Comparison of ENCODE assay signal across 25 cellular contexts in genomic region chr5:43286623-43287022, GRCh38. TPM values are rescaled to one million over a fixed set of nuclear protein-coding genes. Genes with fewer than 3 reads are reported as not detected.
DNase-seq lines count a peak whose midpoint lies in the region; ATAC-seq and TF ChIP-seq lines count a peak whose summit lies in the region.
"Had no signal": no experiment of that assay in that cellular context is flagged by ENCODE, and none has a peak within 500 bp of the region (broad histone marks: within the 10 kb centered on the region; RNA-seq: fewer than 3 reads in every experiment).

No MANE protein-coding gene starts in this region.

- no peak overlapping the region for H3K4me3 Mint-ChIP-seq in activated naive CD8-positive, alpha-beta T cell treated with anti-CD3 and anti-CD28 coated beads, Interleukin-2, amount 10 ng/mL, durations not matched to agents 7 days and 5 days
- H3K4me3 Mint-ChIP-seq in activated naive CD8-positive, alpha-beta T cell treated with anti-CD3 and anti-CD28 coated beads for 36 hours = no peak overlapping the region
- H3K4me3 Mint-ChIP-seq in glutamatergic neuron (ENCODE audit: unreplicated experiment) = no peak overlapping the region
- no peak overlapping the region for H3K4me3 Mint-ChIP-seq in stimulated activated effector memory CD8-positive, alpha-beta T cell treated with anti-CD3 and anti-CD28 coated beads, Interleukin-12 subunit alpha, Interleukin-12 subunit beta, amount 100 ng/mL, for 72 hours
- H3K4me3 Mint-ChIP-seq: activated naive CD4-positive, alpha-beta T cell treated with anti-CD3 and anti-CD28 coated beads for 36 hours; B cell; effector memory CD8-positive, alpha-beta T cell had no signal

- no peak overlapping the region for H3K9ac ChIP-seq in SK-N-MC (ENCODE audit: insufficient read length)

- H3K27ac ChIP-seq in SK-N-MC = peak overlapping the region; percentile 54; the same call in 1 of the 2 replicates
- H3K27ac ChIP-seq: breast epithelium, colonic mucosa, heart right ventricle, SJCRH30, testis, uterus had no signal

- no peak for TF ChIP-seq CTCF in glutamatergic neuron (IDR thresholded peaks at IDR 0.05; ENCODE audit: partially characterized antibody, unreplicated experiment)

- no peak for DNase-seq in activated naive CD8-positive, alpha-beta T cell treated with anti-CD3 and anti-CD28 coated beads, Interleukin-2, amount 10 ng/mL, durations not matched to agents 7 days and 5 days
- DNase-seq in activated naive CD8-positive, alpha-beta T cell treated with anti-CD3 and anti-CD28 coated beads for 36 hours = no peak
- DNase-seq in SK-N-MC (ENCODE audit: low read depth, low spot score) (no peak), glutamatergic neuron (no peak), NCI-H146 treated with DMSO at 0.1 percent for 48 hours (lab: John Stamatoyannopoulos, UW; ENCODE audit: unreplicated experiment) (no peak)
- no peak for DNase-seq in stimulated activated effector memory CD8-positive, alpha-beta T cell treated with anti-CD3 and anti-CD28 coated beads, Interleukin-12 subunit alpha, Interleukin-12 subunit beta, amount 100 ng/mL, for 72 hours (ENCODE audit: low spot score in 2 of 2)
- no peak for DNase-seq in activated naive CD4-positive, alpha-beta T cell (lab: John Stamatoyannopoulos, UW)
- DNase-seq: activated CD4-positive, CD25-positive, alpha-beta regulatory T cell; activated naive CD4-positive, alpha-beta T cell treated with anti-CD3 and anti-CD28 coated beads for 36 hours; activated T-cell treated with anti-CD3 and anti-CD28 coated beads, Interleukin-2, amount 50 U/mL, for 48 hours; colonic mucosa; DMS153; effector memory CD8-positive, alpha-beta T cell; heart right ventricle; KG1; NCI-H1417; NCI-H2081; NCI-H2227 treated with DMSO at 0.1 percent for 48 hours; SJCRH30; stimulated activated naive CD8-positive, alpha-beta T cell treated with anti-CD3 and anti-CD28 coated beads, Interleukin-15, Interleukin-2, amounts not matched to agents 100 U/mL and 50 U/mL, for 24 hours; testis; uterus had no signal

- H3K4me1 Mint-ChIP-seq in activated naive CD8-positive, alpha-beta T cell treated with anti-CD3 and anti-CD28 coated beads, Interleukin-2, amount 10 ng/mL, durations not matched to agents 7 days and 5 days = peaks cover 6% of the 10 kb centered on the region
- no peaks in the 10 kb centered on the region for H3K4me1 Mint-ChIP-seq in activated naive CD8-positive, alpha-beta T cell treated with anti-CD3 and anti-CD28 coated beads for 36 hours
- H3K4me1 Mint-ChIP-seq in glutamatergic neuron (ENCODE audit: low read depth, unreplicated experiment) = peaks cover 2% of the 10 kb centered on the region
- H3K4me1 Mint-ChIP-seq in stimulated activated effector memory CD8-positive, alpha-beta T cell treated with anti-CD3 and anti-CD28 coated beads, Interleukin-12 subunit alpha, Interleukin-12 subunit beta, amount 100 ng/mL, for 72 hours = peaks cover 7% of the 10 kb centered on the region
- H3K4me1 Mint-ChIP-seq: B cell had no signal

- peak overlapping the region; percentile 49 for H3K27ac Mint-ChIP-seq in activated naive CD8-positive, alpha-beta T cell treated with anti-CD3 and anti-CD28 coated beads, Interleukin-2, amount 10 ng/mL, durations not matched to agents 7 days and 5 days
- H3K27ac Mint-ChIP-seq in activated naive CD8-positive, alpha-beta T cell treated with anti-CD3 and anti-CD28 coated beads for 36 hours = no peak overlapping the region
- H3K27ac Mint-ChIP-seq in glutamatergic neuron (ENCODE audit: unreplicated experiment) = peak overlapping the region; percentile 25
- peak overlapping the region; percentile 26 for H3K27ac Mint-ChIP-seq in stimulated activated effector memory CD8-positive, alpha-beta T cell treated with anti-CD3 and anti-CD28 coated beads, Interleukin-12 subunit alpha, Interleukin-12 subunit beta, amount 100 ng/mL, for 72 hours
- H3K27ac Mint-ChIP-seq: activated naive CD4-positive, alpha-beta T cell treated with anti-CD3 and anti-CD28 coated beads for 36 hours; B cell; effector memory CD8-positive, alpha-beta T cell had no signal

- H3K27me3 Mint-ChIP-seq in activated naive CD8-positive, alpha-beta T cell treated with anti-CD3 and anti-CD28 coated beads, Interleukin-2, amount 10 ng/mL, durations not matched to agents 7 days and 5 days = no peaks in the 10 kb centered on the region
- no peaks in the 10 kb centered on the region for H3K27me3 Mint-ChIP-seq in activated naive CD8-positive, alpha-beta T cell treated with anti-CD3 and anti-CD28 coated beads for 36 hours
- peaks cover 10% of the 10 kb centered on the region for H3K27me3 Mint-ChIP-seq in glutamatergic neuron (ENCODE audit: unreplicated experiment)
- H3K27me3 Mint-ChIP-seq: B cell; effector memory CD8-positive, alpha-beta T cell had no signal

- H3K9me3 Mint-ChIP-seq in activated naive CD8-positive, alpha-beta T cell treated with anti-CD3 and anti-CD28 coated beads, Interleukin-2, amount 10 ng/mL, durations not matched to agents 7 days and 5 days = no peaks in the 10 kb centered on the region
- no peaks in the 10 kb centered on the region for H3K9me3 Mint-ChIP-seq in activated naive CD8-positive, alpha-beta T cell treated with anti-CD3 and anti-CD28 coated beads for 36 hours
- peaks cover 2% of the 10 kb centered on the region for H3K9me3 Mint-ChIP-seq in glutamatergic neuron (ENCODE audit: unreplicated experiment)
- H3K9me3 Mint-ChIP-seq in stimulated activated effector memory CD8-positive, alpha-beta T cell treated with anti-CD3 and anti-CD28 coated beads, Interleukin-12 subunit alpha, Interleukin-12 subunit beta, amount 100 ng/mL, for 72 hours = no peaks in the 10 kb centered on the region
- H3K9me3 Mint-ChIP-seq: activated naive CD4-positive, alpha-beta T cell treated with anti-CD3 and anti-CD28 coated beads for 36 hours; effector memory CD8-positive, alpha-beta T cell had no signal

- H3K36me3 Mint-ChIP-seq in activated naive CD8-positive, alpha-beta T cell treated with anti-CD3 and anti-CD28 coated beads, Interleukin-2, amount 10 ng/mL, durations not matched to agents 7 days and 5 days = peaks cover 32% of the 10 kb centered on the region
- peaks cover 10% of the 10 kb centered on the region for H3K36me3 Mint-ChIP-seq in activated naive CD8-positive, alpha-beta T cell treated with anti-CD3 and anti-CD28 coated beads for 36 hours
- H3K36me3 Mint-ChIP-seq in glutamatergic neuron (ENCODE audit: unreplicated experiment) = no peaks in the 10 kb centered on the region
- peaks cover 59% of the 10 kb centered on the region for H3K36me3 Mint-ChIP-seq in stimulated activated effector memory CD8-positive, alpha-beta T cell treated with anti-CD3 and anti-CD28 coated beads, Interleukin-12 subunit alpha, Interleukin-12 subunit beta, amount 100 ng/mL, for 72 hours

- no peaks in the 10 kb centered on the region for H3K9me3 ChIP-seq in SK-N-MC (ENCODE audit: low read depth, low read length)
- H3K9me3 ChIP-seq: breast epithelium, colonic mucosa, heart right ventricle, SJCRH30, testis, uterus had no signal

- H3K36me3 ChIP-seq in SK-N-MC (ENCODE audit: insufficient read depth, low read length) = peaks cover 53% of the 10 kb centered on the region
- H3K36me3 ChIP-seq: uterus had no signal

- H3K4me3 ChIP-seq in SK-N-MC = no peak overlapping the region
- H3K4me3 ChIP-seq: breast epithelium, colonic mucosa, heart right ventricle, SJCRH30, testis, uterus had no signal

- POLR2A ChIA-PET in activated naive CD8-positive, alpha-beta T cell treated with anti-CD3 and anti-CD28 coated beads, Interleukin-2, amount 10 ng/mL, durations not matched to agents 7 days and 5 days (lab: Charles Lee) = no interaction called here

- ATAC-seq in activated naive CD8-positive, alpha-beta T cell treated with anti-CD3 and anti-CD28 coated beads, Interleukin-2, amount 10 ng/mL, durations not matched to agents 7 days and 5 days (ENCODE audit: low read depth) = no peak
- ATAC-seq in stimulated activated effector memory CD8-positive, alpha-beta T cell treated with anti-CD3 and anti-CD28 coated beads, Interleukin-12 subunit alpha, Interleukin-12 subunit beta, amount 100 ng/mL, for 72 hours = peak; percentile 12
- no peak for ATAC-seq in GM21619 (IDR thresholded peaks at IDR 0.05; ENCODE audit: unreplicated experiment)
- ATAC-seq: effector memory CD8-positive, alpha-beta T cell; stimulated activated naive CD8-positive, alpha-beta T cell treated with anti-CD3 and anti-CD28 coated beads, Interleukin-15, Interleukin-2, amounts not matched to agents 100 U/mL and 50 U/mL, for 24 hours had no signal

RNA-seq across cellular contexts. Expression of gene HMGCS1, which starts 26.6 kb away (rescaled TPM):
- total RNA-seq in activated naive CD8-positive, alpha-beta T cell treated with anti-CD3 and anti-CD28 coated beads, Interleukin-2, amount 10 ng/mL, durations not matched to agents 7 days and 5 days = 10 to 100 TPM; 46.9 to 51.8 TPM
- total RNA-seq in activated naive CD8-positive, alpha-beta T cell treated with anti-CD3 and anti-CD28 coated beads for 36 hours = 10 to 100 TPM; 58.4 to 60.2 TPM
- 452 TPM for total RNA-seq in glutamatergic neuron (ENCODE audit: unreplicated experiment)
